ENCODE assay signal across 25 cellular contexts in the genomic region with DNA sequence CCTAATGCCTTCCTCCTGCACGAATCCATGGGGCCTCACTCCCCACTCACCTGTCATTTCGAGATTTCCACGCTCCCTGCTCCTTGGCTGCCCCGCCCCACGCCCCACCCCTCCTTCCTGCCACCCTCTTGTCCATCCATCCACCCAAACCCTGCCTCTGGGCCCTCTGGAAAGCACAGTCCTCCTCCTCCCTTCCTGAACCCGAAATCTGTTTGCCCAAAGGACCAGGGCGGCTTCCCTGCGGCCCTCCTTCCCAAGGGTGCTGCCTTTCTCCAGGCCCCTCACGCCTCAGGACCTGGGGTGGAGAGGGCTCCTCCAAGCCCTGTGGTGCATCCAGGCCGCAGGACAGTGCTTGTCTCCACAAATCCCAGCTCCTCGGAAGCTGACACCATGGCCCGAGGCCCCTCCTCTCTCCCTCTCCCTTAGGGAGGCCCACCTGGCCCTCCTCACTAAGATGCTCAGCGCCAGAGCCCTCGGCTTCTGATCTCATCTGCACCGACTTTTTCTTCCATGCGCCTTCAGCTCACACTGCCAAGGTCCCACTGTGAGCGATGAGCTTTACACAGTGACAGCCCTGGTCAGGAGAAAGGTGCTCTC. TPM values are rescaled to one million over a fixed set of nuclear protein-coding genes. Genes with fewer than 3 reads are reported as not detected.
"Had no signal": no experiment of that assay in that cellular context is flagged by ENCODE, and none has a peak within 500 bp of the region (broad histone marks: within the 10 kb centered on the region; RNA-seq: fewer than 3 reads in every experiment).

No MANE protein-coding gene starts in this region.

- H2AFZ ChIP-seq: parathyroid adenoma had no signal

- H3K27ac Mint-ChIP-seq: activated naive CD8-positive, alpha-beta T cell; activated T-helper 1 cell treated with anti-CD3 and anti-CD28 coated beads, Interleukin-12 subunit alpha, Interleukin-12 subunit beta, Interleukin-2, Interleukin-4 antibody, amounts not matched to agents 30 ng/mL and 10 ng/mL and 1 ng/mL, durations not matched to agents 14 hours and 24 hours and 36 hours; naive B cell; stimulated activated naive CD8-positive, alpha-beta T cell treated with anti-CD3 and anti-CD28 coated beads, Interleukin-15, Interleukin-2, amounts not matched to agents 100 ng/mL and 50 ng/mL, for 24 hours had no signal

- H3K36me3 ChIP-seq: cardiac muscle cell, right lobe of liver, suprapubic skin, transverse colon, vagina had no signal

- H3K9me3 ChIP-seq: mucosa of descending colon, right lobe of liver, suprapubic skin, transverse colon, vagina had no signal

- ATAC-seq: left ventricle myocardium superior, mucosa of descending colon, right lobe of liver had no signal

- H3K27ac ChIP-seq: cardiac muscle cell, parathyroid adenoma, right lobe of liver, suprapubic skin, transverse colon, vagina had no signal

- H3K9me3 Mint-ChIP-seq: activated T-helper 1 cell treated with anti-CD3 and anti-CD28 coated beads, Interleukin-12 subunit alpha, Interleukin-12 subunit beta, Interleukin-2, Interleukin-4 antibody, amounts not matched to agents 30 ng/mL and 10 ng/mL and 1 ng/mL, durations not matched to agents 14 hours and 24 hours and 36 hours; naive B cell; stimulated activated naive CD8-positive, alpha-beta T cell treated with anti-CD3 and anti-CD28 coated beads, Interleukin-15, Interleukin-2, amounts not matched to agents 100 ng/mL and 50 ng/mL, for 24 hours had no signal

- H3K36me3 Mint-ChIP-seq: activated naive CD8-positive, alpha-beta T cell; naive B cell had no signal

- H3K4me1 ChIP-seq: parathyroid adenoma, right lobe of liver, transverse colon had no signal

- H3K9ac ChIP-seq: parathyroid adenoma had no signal

- DNase-seq: activated CD4-positive, alpha-beta T cell treated with anti-CD3 and anti-CD28 coated beads, Interleukin-2, amount 50 U/mL, for 1 hour; amygdala; foreskin melanocyte; glutamatergic neuron; left ventricle myocardium superior; mesenchymal stem cell; mucosa of descending colon; naive B cell; small intestine; stimulated activated CD4-positive, alpha-beta T cell treated with anti-CD3 and anti-CD28 coated beads, Interleukin-15, amount 100 ng/mL, for 24 hours; stimulated activated CD4-positive, alpha-beta T cell treated with anti-CD3 and anti-CD28 coated beads, Interleukin-2, amount 100 ng/mL, for 48 hours; T1000; transverse colon had no signal

- H3K27me3 ChIP-seq: cardiac muscle cell, right lobe of liver, suprapubic skin, transverse colon, vagina had no signal

- H3K4me3 Mint-ChIP-seq: activated naive CD8-positive, alpha-beta T cell; activated T-helper 1 cell treated with anti-CD3 and anti-CD28 coated beads, Interleukin-12 subunit alpha, Interleukin-12 subunit beta, Interleukin-2, Interleukin-4 antibody, amounts not matched to agents 30 ng/mL and 10 ng/mL and 1 ng/mL, durations not matched to agents 14 hours and 24 hours and 36 hours; stimulated activated naive CD8-positive, alpha-beta T cell treated with anti-CD3 and anti-CD28 coated beads, Interleukin-15, Interleukin-2, amounts not matched to agents 100 ng/mL and 50 ng/mL, for 24 hours had no signal

- H3K79me2 ChIP-seq: parathyroid adenoma had no signal

- H3K4me3 ChIP-seq: cardiac muscle cell, mucosa of descending colon, right lobe of liver, suprapubic skin, transverse colon, vagina had no signal

RNA-seq across cellular contexts. Expression of a gene that starts 11.9 kb away (rescaled TPM):
- total RNA-seq: activated T-helper 1 cell treated with anti-CD3 and anti-CD28 coated beads, Interleukin-12 subunit alpha, Interleukin-12 subunit beta, Interleukin-2, Interleukin-4 antibody, amounts not matched to agents 30 ng/mL and 10 ng/mL and 1 ng/mL, durations not matched to agents 14 hours and 24 hours and 36 hours; cardiac muscle cell; left ventricle myocardium superior; T-helper 1 cell treated with Interleukin-12 subunit alpha and Interleukin-12 subunit beta and Interleukin-4 antibody, amounts not matched to agents 30 ng/mL and 1 ng/mL, for 36 hours had no signal
- polyA plus RNA-seq: cardiac muscle cell had no signal

RNA-seq across cellular contexts. Expression of a gene that starts 43.6 kb away (rescaled TPM):
- total RNA-seq: activated T-helper 1 cell treated with anti-CD3 and anti-CD28 coated beads, Interleukin-12 subunit alpha, Interleukin-12 subunit beta, Interleukin-2, Interleukin-4 antibody, amounts not matched to agents 30 ng/mL and 10 ng/mL and 1 ng/mL, durations not matched to agents 14 hours and 24 hours and 36 hours; epithelial cell of proximal tubule; fibroblast of lung; kidney epithelial cell; left ventricle myocardium superior; right lobe of liver; T-helper 1 cell treated with Interleukin-12 subunit alpha and Interleukin-12 subunit beta and Interleukin-4 antibody, amounts not matched to agents 30 ng/mL and 1 ng/mL, for 36 hours had no signal
- polyA plus RNA-seq: fibroblast of lung had no signal
